ENCODE assay signal across 19 cellular contexts in genomic region chr5:133873936-133874585, GRCh38.
DNase-seq lines count a peak whose midpoint lies in the region; ATAC-seq and TF ChIP-seq lines count a peak whose summit lies in the region.
"Had no signal": no experiment of that assay in that cellular context is flagged by ENCODE, and none has a peak within 500 bp of the region (broad histone marks: within the 10 kb centered on the region; RNA-seq: fewer than 3 reads in every experiment).

No MANE protein-coding gene starts in this region.

- H3K79me2 ChIP-seq in ACC112 (ENCODE audit: control insufficient read depth, insufficient read depth, low read length, unreplicated experiment) = no peaks in the 10 kb centered on the region
- H3K79me2 ChIP-seq: hepatocyte had no signal

- no peaks in the 10 kb centered on the region for H3K36me3 ChIP-seq in ACC112 (ENCODE audit: insufficient read depth, low read length)
- no peaks in the 10 kb centered on the region for H3K36me3 ChIP-seq in heart left ventricle
- no peaks in the 10 kb centered on the region for H3K36me3 ChIP-seq in uterus
- H3K36me3 ChIP-seq in body of pancreas (replicated peaks in 1 of 2; ENCODE audit: insufficient read depth in 1 of 2, low read depth in 2 of 2) = no peaks in the 10 kb centered on the region
- H3K36me3 ChIP-seq: left lung, Peyer's patch had no signal

- H3K4me1 Mint-ChIP-seq in activated T-cell treated with anti-CD3 and anti-CD28 coated beads, Interleukin-2, amount 50 U/mL, for 4 hours (ENCODE audit: low read depth) = peaks cover 48% of the 10 kb centered on the region

- H3K4me3 Mint-ChIP-seq in activated T-cell treated with anti-CD3 and anti-CD28 coated beads, Interleukin-2, amount 50 U/mL, for 4 hours = no peak overlapping the region
- H3K4me3 Mint-ChIP-seq: CD4-positive, alpha-beta memory T cell; effector memory CD8-positive, alpha-beta T cell; naive thymus-derived CD4-positive, alpha-beta T cell had no signal

- H3K4me1 ChIP-seq in ACC112 (ENCODE audit: control insufficient read depth, insufficient read depth, low read length, unreplicated experiment) = peaks cover 46% of the 10 kb centered on the region
- peaks cover 0 to 12% (median 7%) of the 10 kb centered on the region in 12 donors for H3K4me1 ChIP-seq in heart left ventricle
- no peaks in the 10 kb centered on the region for H3K4me1 ChIP-seq in uterus
- H3K4me1 ChIP-seq in body of pancreas = no peaks in the 10 kb centered on the region
- H3K4me1 ChIP-seq: left lung, Peyer's patch had no signal

- TF ChIP-seq CTCF in heart left ventricle (IDR thresholded peaks at IDR 0.05) (no peak), uterus (IDR thresholded peaks at IDR 0.05) (no peak), body of pancreas (IDR thresholded peaks at IDR 0.05) (no peak)

- H3K4me3 ChIP-seq in ACC112 (ENCODE audit: low read depth, low read length) (no peak overlapping the region), heart left ventricle (no peak overlapping the region), uterus (no peak overlapping the region), body of pancreas (no peak overlapping the region)
- H3K4me3 ChIP-seq: hepatocyte, left lung, Peyer's patch, testis had no signal

- ATAC-seq in activated T-cell treated with anti-CD3 and anti-CD28 coated beads, Interleukin-2, amount 50 U/mL, for 4 hours = peak; percentile 82 to 86
- ATAC-seq in heart left ventricle (no peak), HG03139 (IDR thresholded peaks at IDR 0.05; ENCODE audit: unreplicated experiment) (no peak), body of pancreas (no peak)
- ATAC-seq: effector memory CD8-positive, alpha-beta T cell; left lung; naive thymus-derived CD4-positive, alpha-beta T cell had no signal

- DNase-seq in EL = peak; percentile 44
- DNase-seq in activated T-cell treated with anti-CD3 and anti-CD28 coated beads, Interleukin-2, amount 50 U/mL, for 4 hours = no peak
- peak; percentile 35 for DNase-seq in fibroblast of peridontal ligament (ENCODE audit: extremely low read depth)
- no peak for DNase-seq in heart left ventricle
- DNase-seq in uterus = no peak
- DNase-seq in body of pancreas = no peak
- DNase-seq: CD4-positive, alpha-beta memory T cell; effector memory CD8-positive, alpha-beta T cell; GF-D8; left lung; naive thymus-derived CD4-positive, alpha-beta T cell; NCI-H1417 treated with DMSO at 0.1 percent for 48 hours; NCI-H446; Peyer's patch; retina; testis had no signal

- peak overlapping the region; percentile 69 for H3K27ac ChIP-seq in ACC112 (ENCODE audit: low read depth, low read length)
- H3K27ac ChIP-seq in heart left ventricle = no peak overlapping the region
- H3K27ac ChIP-seq in uterus = no peak overlapping the region
- H3K27ac ChIP-seq in body of pancreas = no peak overlapping the region
- H3K27ac ChIP-seq: hepatocyte, left lung, Peyer's patch, testis had no signal

- peaks cover 13% of the 10 kb centered on the region for H3K9me3 Mint-ChIP-seq in activated T-cell treated with anti-CD3 and anti-CD28 coated beads, Interleukin-2, amount 50 U/mL, for 4 hours

- H3K9me3 ChIP-seq in heart left ventricle (peaks cover 0 to 14% (median 0%) of the 10 kb centered on the region in 12 donors), uterus (no peaks in the 10 kb centered on the region), body of pancreas (no peaks in the 10 kb centered on the region)
- H3K9me3 ChIP-seq: Peyer's patch, testis had no signal

- peaks cover 19% of the 10 kb centered on the region for H3K27me3 Mint-ChIP-seq in activated T-cell treated with anti-CD3 and anti-CD28 coated beads, Interleukin-2, amount 50 U/mL, for 4 hours (ENCODE audit: low read depth)

- no peak for TF ChIP-seq POLR2A in heart left ventricle (IDR thresholded peaks at IDR 0.05)
- no peak for TF ChIP-seq POLR2A in uterus (IDR thresholded peaks at IDR 0.05)
- no peak for TF ChIP-seq POLR2A in body of pancreas (IDR thresholded peaks at IDR 0.05)

- H3K36me3 Mint-ChIP-seq in activated T-cell treated with anti-CD3 and anti-CD28 coated beads, Interleukin-2, amount 50 U/mL, for 4 hours (ENCODE audit: insufficient read depth) = no peaks in the 10 kb centered on the region

- 86 to 95% (median 93%) methylated on average over 1 of the region's 1 CpG for WGBS in heart left ventricle, 4 donors
- 86 to 89% methylated on average over 1 of the region's 1 CpG for WGBS in body of pancreas, 2 donors

- no peaks in the 10 kb centered on the region for H3K27me3 ChIP-seq in ACC112 (ENCODE audit: insufficient read depth, low read length)
- H3K27me3 ChIP-seq in heart left ventricle = peaks cover 0 to 5% (median 0%) of the 10 kb centered on the region in 9 donors
- no peaks in the 10 kb centered on the region for H3K27me3 ChIP-seq in uterus
- H3K27me3 ChIP-seq in body of pancreas = no peaks in the 10 kb centered on the region
- H3K27me3 ChIP-seq: hepatocyte, left lung, Peyer's patch, testis had no signal

- H2AFZ ChIP-seq in ACC112 (ENCODE audit: low read length, unreplicated experiment) = no peak overlapping the region
- H2AFZ ChIP-seq: hepatocyte had no signal

- intact Hi-C loops in heart left ventricle (cut with DNase I) = loop anchor here in 2 of 10 donors (10.0 kb wide), 2 partner anchors 71 to 759 kb away; no protein-coding TSS in a partner anchor
- intact Hi-C loops in uterus (cut with DNase I; ENCODE audit: low total_unique reads) = no loop called here
- intact Hi-C loops in body of pancreas (cut with DNase I) = loop anchor here (10.0 kb wide), 1 partner anchor 119 kb away; no protein-coding TSS in a partner anchor

Comparison
In these comparisons a context has a peak if more than half of its experiments do, and no peak if none do; other contexts are left out.
1. DNase-seq: peak in EL (single experiment) and fibroblast of peridontal ligament (single experiment); none in activated T-cell treated with anti-CD3 and anti-CD28 coated beads, Interleukin-2, amount 50 U/mL, for 4 hours (single experiment), heart left ventricle (0 of 5), uterus (0 of 2) and body of pancreas (0 of 4).
2. ATAC-seq: peak in activated T-cell treated with anti-CD3 and anti-CD28 coated beads, Interleukin-2, amount 50 U/mL, for 4 hours (2 of 2); none in heart left ventricle (0 of 4), HG03139 (single experiment) and body of pancreas (single experiment).